Comparison of ENCODE assay signal across 17 cellular contexts in the genomic region with DNA sequence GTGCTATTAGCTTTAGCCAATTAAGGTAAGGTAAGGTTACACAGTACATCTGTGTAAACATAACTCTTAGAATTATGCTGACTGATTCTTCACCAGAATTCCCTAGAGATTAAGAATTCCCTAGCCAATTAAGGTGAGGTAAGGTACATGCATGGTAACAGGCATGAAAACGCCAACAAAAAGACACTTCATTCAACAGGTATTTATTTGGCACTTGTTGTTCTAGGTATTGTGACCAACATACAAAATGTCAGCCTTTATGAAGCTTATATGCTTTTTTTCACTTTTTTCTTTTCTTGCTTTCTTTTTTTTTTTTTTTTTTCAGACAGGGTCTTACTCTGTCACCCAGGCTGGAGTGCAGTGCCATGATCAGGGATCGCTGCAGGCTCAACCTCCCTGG. TPM values are rescaled to one million over a fixed set of nuclear protein-coding genes. Genes with fewer than 3 reads are reported as not detected.
DNase-seq lines count a peak whose midpoint lies in the region; TF ChIP-seq lines count a peak whose summit lies in the region.
"Had no signal": no experiment of that assay in that cellular context is flagged by ENCODE, and none has a peak within 500 bp of the region (broad histone marks: within the 10 kb centered on the region; RNA-seq: fewer than 3 reads in every experiment).

No MANE protein-coding gene starts in this region.

- H3K36me3 ChIP-seq in HEK293 (ENCODE audit: control insufficient read depth in 2 of 2, insufficient read depth in 1 of 2, low read length in 2 of 2) (no peaks in the 10 kb centered on the region), neural progenitor cell (no peaks in the 10 kb centered on the region)
- H3K36me3 ChIP-seq: HAP-1 had no signal

- peaks cover 56% of the 10 kb centered on the region for H3K4me1 Mint-ChIP-seq in mesothelial cell of epicardium
- H3K4me1 Mint-ChIP-seq in neural progenitor cell, result peaks cover 3% of the 10 kb centered on the region
- H3K4me1 Mint-ChIP-seq: CD4-positive, alpha-beta memory T cell had no signal

- H3K4me3 Mint-ChIP-seq in mesothelial cell of epicardium (no peak overlapping the region), neural progenitor cell (no peak overlapping the region)
- H3K4me3 Mint-ChIP-seq: CD4-positive, alpha-beta memory T cell had no signal

- H3K27me3 ChIP-seq in neural progenitor cell, result no peaks in the 10 kb centered on the region

- POLR2A ChIA-PET in HEK293 (lab: Yijun Ruan, JAX), result no interaction called here

- H3K36me3 Mint-ChIP-seq in mesothelial cell of epicardium (peaks cover 39% of the 10 kb centered on the region), neural progenitor cell (no peaks in the 10 kb centered on the region)
- H3K36me3 Mint-ChIP-seq: CD4-positive, alpha-beta memory T cell had no signal

- CTCF ChIA-PET in HEK293 (lab: Yijun Ruan, JAX), result interaction anchor here (0.9 to 1.3 kb wide), 2 partner anchors 9 kb away, joined by 5 read pairs; no protein-coding TSS in a partner anchor

- H4K20me1 ChIP-seq in neural progenitor cell (ENCODE audit: low read depth), result no peaks in the 10 kb centered on the region

- no peak overlapping the region for H3K9ac ChIP-seq in neural progenitor cell

- no peaks in the 10 kb centered on the region for H3K9me3 ChIP-seq in HEK293 (ENCODE audit: control insufficient read depth, insufficient read depth, low read depth, low read length)
- H3K9me3 ChIP-seq in neural progenitor cell (ENCODE audit: low read depth), result no peaks in the 10 kb centered on the region
- H3K9me3 ChIP-seq: A549, HAP-1 had no signal

- no peak overlapping the region for H2AFZ ChIP-seq in neural progenitor cell (replicated peaks)

- H3K4me3 ChIP-seq in HEK293 (ENCODE audit: low read depth, low read length) (no peak overlapping the region), neural progenitor cell (no peak overlapping the region)
- H3K4me3 ChIP-seq: A549, HAP-1 had no signal

- H3K4me2 ChIP-seq in neural progenitor cell, result no peak overlapping the region
- H3K4me2 ChIP-seq: A549 had no signal

- no peak for TF ChIP-seq CTCF in HEK293 (tag by site-specific recombination; IDR thresholded peaks at IDR 0.05)
- no peak for TF ChIP-seq CTCF in mesothelial cell of epicardium (IDR thresholded peaks at IDR 0.05; ENCODE audit: unreplicated experiment)
- TF ChIP-seq CTCF in neural progenitor cell (IDR thresholded peaks at IDR 0.05), result no peak

- peaks cover 3% of the 10 kb centered on the region for H3K4me1 ChIP-seq in HEK293 (ENCODE audit: control insufficient read depth, insufficient read depth, low read length)
- H3K4me1 ChIP-seq in neural progenitor cell, result no peaks in the 10 kb centered on the region
- H3K4me1 ChIP-seq: A549 had no signal

- H3K27ac ChIP-seq in HEK293 (ENCODE audit: extremely low read depth, low read depth, low read length), result no peak overlapping the region
- H3K27ac ChIP-seq in neural progenitor cell, result no peak overlapping the region
- H3K27ac ChIP-seq: A549 had no signal

- H3K27me3 Mint-ChIP-seq in mesothelial cell of epicardium (ENCODE audit: low read depth) (no peaks in the 10 kb centered on the region), neural progenitor cell (ENCODE audit: insufficient read depth, low read depth) (peaks cover 2% of the 10 kb centered on the region)

- H3K9me3 Mint-ChIP-seq in mesothelial cell of epicardium, result peaks cover 3% of the 10 kb centered on the region
- no peaks in the 10 kb centered on the region for H3K9me3 Mint-ChIP-seq in neural progenitor cell
- H3K9me3 Mint-ChIP-seq: CD4-positive, alpha-beta memory T cell had no signal

- peak overlapping the region; percentile 69 for H3K27ac Mint-ChIP-seq in mesothelial cell of epicardium
- no peak overlapping the region for H3K27ac Mint-ChIP-seq in neural progenitor cell
- H3K27ac Mint-ChIP-seq: CD4-positive, alpha-beta memory T cell had no signal

- no peaks in the 10 kb centered on the region for H3K79me2 ChIP-seq in neural progenitor cell (ENCODE audit: low read depth)

- no peaks in the 10 kb centered on the region for H3F3A ChIP-seq in neural progenitor cell (ENCODE audit: low read depth)

- DNase-seq in NCI-H82 (lab: John Stamatoyannopoulos, UW) (peak; percentile 92), NCI-H82 treated with DMSO at 0.1 percent for 48 hours (lab: John Stamatoyannopoulos, UW; ENCODE audit: unreplicated experiment) (no peak), NCI-H2171 (lab: John Stamatoyannopoulos, UW) (peak; percentile 23), mesothelial cell of epicardium (ENCODE audit: low spot score in 2 of 2, unreplicated experiment in 2 of 2) (no peak), ACHN (no peak), neural progenitor cell (ENCODE audit: low spot score) (no peak)
- no peak for DNase-seq in activated CD4-positive, alpha-beta T cell treated with anti-CD3 and anti-CD28 coated beads for 1 hour
- DNase-seq: 8988T; C1 segment of cervical spinal cord; CD4-positive, alpha-beta memory T cell; COR-L47; DMS153; DND-41; GOT3 had no signal

- in situ Hi-C loops in ACHN (cut with HindIII; ENCODE audit: low pct_ligation_motif_present, low pct_unique_long_range_greater_than_20kb, low sequenced_read_pairs), result no loop called here

TF ChIP-seq in HEK293, 187 proteins besides CTCF, POLR2A, EP300 and RAD21:
- TF ChIP-seq SCRT1 (tag by site-specific recombination; IDR thresholded peaks at IDR 0.05; ENCODE audit: borderline replicate concordance) (peak; percentile 91), SCRT2 (tag by site-specific recombination; IDR thresholded peaks at IDR 0.05) (peak; percentile 90), ZNF394 (tag by site-specific recombination; IDR thresholded peaks at IDR 0.05; ENCODE audit: borderline replicate concordance) (no peak)

RNA-seq across cellular contexts. Expression of a gene that starts 47.2 kb away (rescaled TPM):
- total RNA-seq in mesothelial cell of epicardium (135 to 140 TPM (median 135 TPM) in 3 replicates), neural progenitor cell (ENCODE audit: low replicate concordance) (2.9 and 3.4 TPM in 2 replicates)
- total RNA-seq: CD4-positive, alpha-beta memory T cell had no signal

Comparison
In these comparisons a context has a peak if more than half of its experiments do, and no peak if none do; other contexts are left out.
1. DNase-seq: peak in NCI-H82 (single experiment) and NCI-H2171 (single experiment); none in NCI-H82 treated with DMSO at 0.1 percent for 48 hours (single experiment), mesothelial cell of epicardium (0 of 2), ACHN (single experiment), neural progenitor cell (single experiment) and activated CD4-positive, alpha-beta T cell treated with anti-CD3 and anti-CD28 coated beads for 1 hour (single experiment).
2. RNA of a gene that starts 47.2 kb away (total RNA-seq): 135 to 140 TPM in mesothelial cell of epicardium; 2.9 to 3.4 TPM in neural progenitor cell; every median in the first group is over 10 times any median in the second.